ENCODE assay signal across 1 cellular context in the genomic region with DNA sequence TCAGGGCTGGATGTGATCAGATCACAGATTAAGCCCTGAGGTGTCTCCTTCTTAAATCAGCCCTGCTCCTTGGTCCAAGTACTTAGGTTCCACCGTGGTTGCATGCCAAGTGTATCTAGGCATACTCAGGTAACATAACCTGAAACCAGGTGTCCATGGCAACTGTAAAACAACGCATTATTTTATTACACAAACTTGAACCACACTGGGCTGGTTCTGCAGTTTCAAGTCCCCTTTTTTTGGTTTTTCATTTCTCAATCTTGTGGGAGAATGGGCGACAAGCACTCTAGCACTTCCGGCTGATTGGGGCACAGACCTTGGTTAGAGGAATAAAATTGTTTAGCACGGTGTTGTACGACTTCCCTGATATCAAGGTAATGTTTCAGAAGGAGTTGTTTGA.
TF ChIP-seq lines count a peak whose summit lies in the region.

No MANE protein-coding gene starts in this region.

TF ChIP-seq in GM12878, 131 proteins besides CTCF, POLR2A, EP300 and RAD21:
- TF ChIP-seq, protein P1, sequence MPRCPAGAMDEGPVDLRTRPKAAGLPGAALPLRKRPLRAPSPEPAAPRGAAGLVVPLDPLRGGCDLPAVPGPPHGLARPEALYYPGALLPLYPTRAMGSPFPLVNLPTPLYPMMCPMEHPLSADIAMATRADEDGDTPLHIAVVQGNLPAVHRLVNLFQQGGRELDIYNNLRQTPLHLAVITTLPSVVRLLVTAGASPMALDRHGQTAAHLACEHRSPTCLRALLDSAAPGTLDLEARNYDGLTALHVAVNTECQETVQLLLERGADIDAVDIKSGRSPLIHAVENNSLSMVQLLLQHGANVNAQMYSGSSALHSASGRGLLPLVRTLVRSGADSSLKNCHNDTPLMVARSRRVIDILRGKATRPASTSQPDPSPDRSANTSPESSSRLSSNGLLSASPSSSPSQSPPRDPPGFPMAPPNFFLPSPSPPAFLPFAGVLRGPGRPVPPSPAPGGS (IDR thresholded peaks at IDR 0.05; ENCODE audit: borderline replicate concordance, insufficient read depth, low read depth, low read length, poor library complexity, severe bottlenecking), result no peak
- TF ChIP-seq BCL11A (IDR thresholded peaks at IDR 0.05; ENCODE audit: low read depth, low read length), result 0 out of 2 replicates have a peak, but pooled peaks have one; percentile 28
- TF ChIP-seq RAD51 (IDR thresholded peaks at IDR 0.05), result no peak
- TF ChIP-seq, protein P2, sequence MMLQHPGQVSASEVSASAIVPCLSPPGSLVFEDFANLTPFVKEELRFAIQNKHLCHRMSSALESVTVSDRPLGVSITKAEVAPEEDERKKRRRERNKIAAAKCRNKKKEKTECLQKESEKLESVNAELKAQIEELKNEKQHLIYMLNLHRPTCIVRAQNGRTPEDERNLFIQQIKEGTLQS (IDR thresholded peaks at IDR 0.05; ENCODE audit: borderline replicate concordance, extremely low read depth, low read depth, low read length), result no peak
- TF ChIP-seq, protein P3, sequence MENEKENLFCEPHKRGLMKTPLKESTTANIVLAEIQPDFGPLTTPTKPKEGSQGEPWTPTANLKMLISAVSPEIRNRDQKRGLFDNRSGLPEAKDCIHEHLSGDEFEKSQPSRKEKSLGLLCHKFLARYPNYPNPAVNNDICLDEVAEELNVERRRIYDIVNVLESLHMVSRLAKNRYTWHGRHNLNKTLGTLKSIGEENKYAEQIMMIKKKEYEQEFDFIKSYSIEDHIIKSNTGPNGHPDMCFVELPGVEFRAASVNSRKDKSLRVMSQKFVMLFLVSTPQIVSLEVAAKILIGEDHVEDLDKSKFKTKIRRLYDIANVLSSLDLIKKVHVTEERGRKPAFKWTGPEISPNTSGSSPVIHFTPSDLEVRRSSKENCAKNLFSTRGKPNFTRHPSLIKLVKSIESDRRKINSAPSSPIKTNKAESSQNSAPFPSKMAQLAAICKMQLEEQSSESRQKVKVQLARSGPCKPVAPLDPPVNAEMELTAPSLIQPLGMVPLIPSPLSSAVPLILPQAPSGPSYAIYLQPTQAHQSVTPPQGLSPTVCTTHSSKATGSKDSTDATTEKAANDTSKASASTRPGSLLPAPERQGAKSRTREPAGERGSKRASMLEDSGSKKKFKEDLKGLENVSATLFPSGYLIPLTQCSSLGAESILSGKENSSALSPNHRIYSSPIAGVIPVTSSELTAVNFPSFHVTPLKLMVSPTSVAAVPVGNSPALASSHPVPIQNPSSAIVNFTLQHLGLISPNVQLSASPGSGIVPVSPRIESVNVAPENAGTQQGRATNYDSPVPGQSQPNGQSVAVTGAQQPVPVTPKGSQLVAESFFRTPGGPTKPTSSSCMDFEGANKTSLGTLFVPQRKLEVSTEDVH (IDR thresholded peaks at IDR 0.05; ENCODE audit: low read depth, partially characterized antibody), result no peak
- TF ChIP-seq SPI1 (IDR thresholded peaks at IDR 0.05; ENCODE audit: borderline replicate concordance, insufficient read depth, low read depth, low read length), result peak; percentile 61; the same call in 1 of the 2 replicates
- TF ChIP-seq RUNX3 (IDR thresholded peaks at IDR 0.05; ENCODE audit: low read length), result peak; percentile 37
